8 cellular contexts compared by ENCODE assay signal in the genomic region with DNA sequence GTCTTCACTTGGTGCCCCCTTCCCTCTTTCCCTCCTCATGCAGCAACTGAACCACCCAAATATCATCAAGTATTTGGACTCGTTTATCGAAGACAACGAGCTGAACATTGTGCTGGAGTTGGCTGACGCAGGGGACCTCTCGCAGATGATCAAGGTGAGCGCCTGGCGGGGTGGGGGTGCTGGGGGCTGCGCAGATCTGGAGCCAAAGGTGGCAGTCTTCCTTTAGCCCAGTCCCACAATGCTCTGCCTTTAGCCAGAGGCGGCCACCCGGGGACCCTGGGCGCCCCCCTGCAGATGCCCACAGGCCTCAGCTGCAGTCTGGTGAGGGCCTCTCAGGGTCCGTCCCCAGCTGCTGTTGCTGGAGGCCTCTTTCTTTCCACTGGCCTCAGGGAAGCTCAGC.
"Had no signal": no experiment of that assay in that cellular context is flagged by ENCODE, and none has a peak within 500 bp of the region (broad histone marks: within the 10 kb centered on the region; RNA-seq: fewer than 3 reads in every experiment).

No MANE protein-coding gene starts in this region.

- ATAC-seq: HCT116, HepG2 had no signal

- H2AFZ ChIP-seq: GM23248 had no signal

- H3K9me3 Mint-ChIP-seq: HFFc6, IgD-negative memory B cell had no signal

- H3K9ac ChIP-seq: GM23248 had no signal

- H3K27ac Mint-ChIP-seq: HFFc6 had no signal

- DNase-seq: GM23248, GOT3, H7, HFFc6 had no signal

- H3K4me1 ChIP-seq: HAP-1 had no signal

- H3K4me3 Mint-ChIP-seq: HFFc6, IgD-negative memory B cell had no signal

- H3K4me3 ChIP-seq: GM23248, HAP-1 had no signal

- H3K27ac ChIP-seq: GM23248 had no signal

- H3K9me3 ChIP-seq: HAP-1 had no signal
